In genomic region chr9:122875523-122875922, GRCh38 we compare ENCODE assay signal across 26 cellular contexts. TPM values are rescaled to one million over a fixed set of nuclear protein-coding genes. Genes with fewer than 3 reads are reported as not detected.
DNase-seq lines count a peak whose midpoint lies in the region; ATAC-seq and TF ChIP-seq lines count a peak whose summit lies in the region.
"Had no signal": no experiment of that assay in that cellular context is flagged by ENCODE, and none has a peak within 500 bp of the region (broad histone marks: within the 10 kb centered on the region; RNA-seq: fewer than 3 reads in every experiment).

No MANE protein-coding gene starts in this region.

- CTCF ChIA-PET in CD4-positive, alpha-beta memory T cell (lab: Charles Lee; ENCODE audit: partially characterized antibody): interaction anchor here (1.0 kb wide), 1 partner anchor 13 kb away, joined by 3 read pairs; no protein-coding TSS in a partner anchor
- CTCF ChIA-PET in activated CD8-positive, alpha-beta T cell treated with anti-CD3 and anti-CD28 coated beads, Interleukin-2, amount 10 ng/mL, durations not matched to agents 7 days and 5 days (lab: Charles Lee): interaction anchor here (1.5 kb wide), 1 partner anchor 13 kb away, joined by 4 read pairs; no protein-coding TSS in a partner anchor

- no peak for ATAC-seq in activated CD8-positive, alpha-beta T cell treated with anti-CD3 and anti-CD28 coated beads, Interleukin-2, amount 10 ng/mL, durations not matched to agents 7 days and 5 days
- ATAC-seq in natural killer cell treated with Interleukin-12 subunit alpha and Interleukin-12 subunit beta and Interleukin-15 and Interleukin-18, amount 100 ng/mL, for 72 hours: no peak
- ATAC-seq: esophagus mucosa, foreskin keratinocyte, left colon, SK-N-SH treated with all-trans-retinoic acid at 6 μM for 48 hours had no signal

- no peaks in the 10 kb centered on the region for H3K4me1 ChIP-seq in CD4-positive, alpha-beta memory T cell (ENCODE audit: insufficient read depth, low read length)
- no peaks in the 10 kb centered on the region for H3K4me1 ChIP-seq in stomach
- H3K4me1 ChIP-seq: foreskin keratinocyte, parathyroid adenoma, right atrium auricular region, tibial artery had no signal

- no peak overlapping the region for H3K27ac ChIP-seq in CD4-positive, alpha-beta memory T cell (ENCODE audit: low read depth, low read length)
- no peak overlapping the region for H3K27ac ChIP-seq in stomach
- H3K27ac ChIP-seq: foreskin keratinocyte, parathyroid adenoma, right atrium auricular region, tibial artery had no signal

- peaks cover 0 to 13% (median 3%) of the 10 kb centered on the region in 4 donors for H3K4me1 Mint-ChIP-seq in CD4-positive, alpha-beta memory T cell
- H3K4me1 Mint-ChIP-seq in activated CD8-positive, alpha-beta T cell treated with anti-CD3 and anti-CD28 coated beads, Interleukin-2, amount 10 ng/mL, durations not matched to agents 7 days and 5 days (ENCODE audit: low read depth): no peaks in the 10 kb centered on the region
- H3K4me1 Mint-ChIP-seq in natural killer cell treated with Interleukin-12 subunit alpha and Interleukin-12 subunit beta and Interleukin-15 and Interleukin-18, amount 100 ng/mL, for 72 hours (ENCODE audit: low read depth in 2 of 2): peaks cover 4 to 13% of the 10 kb centered on the region in 2 donors

- POLR2A ChIA-PET in CD4-positive, alpha-beta memory T cell (lab: Charles Lee; ENCODE audit: partially characterized antibody): interaction anchor here (1.0 kb wide), 1 partner anchor 37 kb away, joined by 3 read pairs; the partner anchor contains the start of gene ZBTB6
- POLR2A ChIA-PET in activated CD8-positive, alpha-beta T cell treated with anti-CD3 and anti-CD28 coated beads, Interleukin-2, amount 10 ng/mL, durations not matched to agents 7 days and 5 days (lab: Charles Lee): interaction anchor here (1.0 kb wide), 1 partner anchor 22 kb away, joined by 3 read pairs; no protein-coding TSS in a partner anchor

- H3K4me3 ChIP-seq in CD4-positive, alpha-beta memory T cell (ENCODE audit: low read length in 2 of 2): no peak overlapping the region
- H3K4me3 ChIP-seq in stomach: no peak overlapping the region
- H3K4me3 ChIP-seq: right atrium auricular region, tibial artery had no signal

- no peak for TF ChIP-seq POLR2A in stomach (IDR thresholded peaks at IDR 0.05)

- H3K36me3 Mint-ChIP-seq in CD4-positive, alpha-beta memory T cell: peaks cover 54 to 70% of the 10 kb centered on the region in 2 donors
- H3K36me3 Mint-ChIP-seq in activated CD8-positive, alpha-beta T cell treated with anti-CD3 and anti-CD28 coated beads, Interleukin-2, amount 10 ng/mL, durations not matched to agents 7 days and 5 days (ENCODE audit: low read depth): peaks cover 58% of the 10 kb centered on the region
- H3K36me3 Mint-ChIP-seq in natural killer cell treated with Interleukin-12 subunit alpha and Interleukin-12 subunit beta and Interleukin-15 and Interleukin-18, amount 100 ng/mL, for 72 hours: peaks cover 29% of the 10 kb centered on the region

- no peak overlapping the region for H3K4me3 Mint-ChIP-seq in CD4-positive, alpha-beta memory T cell
- no peak overlapping the region for H3K4me3 Mint-ChIP-seq in activated CD8-positive, alpha-beta T cell treated with anti-CD3 and anti-CD28 coated beads, Interleukin-2, amount 10 ng/mL, durations not matched to agents 7 days and 5 days
- no peak overlapping the region for H3K4me3 Mint-ChIP-seq in natural killer cell treated with Interleukin-12 subunit alpha and Interleukin-12 subunit beta and Interleukin-15 and Interleukin-18, amount 100 ng/mL, for 72 hours
- H3K4me3 Mint-ChIP-seq: T-helper 2 cell treated with Interferon-gamma antibody and Interleukin-4, amounts not matched to agents 5 μg/mL and 100 μg/mL, for 36 hours had no signal

- DNase-seq in CD4-positive, alpha-beta memory T cell: no peak
- DNase-seq in GM13977 (ENCODE audit: low spot score): peak; percentile 31
- DNase-seq in activated CD8-positive, alpha-beta T cell treated with anti-CD3 and anti-CD28 coated beads, Interleukin-2, amount 10 ng/mL, durations not matched to agents 7 days and 5 days: no peak
- no peak for DNase-seq in natural killer cell treated with Interleukin-12 subunit alpha and Interleukin-12 subunit beta and Interleukin-15 and Interleukin-18, amount 100 ng/mL, for 72 hours (ENCODE audit: low spot score)
- DNase-seq in stomach: no peak
- DNase-seq in stimulated activated naive CD4-positive, alpha-beta T cell treated with Interleukin-2 at 50 U/mL for 16 hours (lab: John Stamatoyannopoulos, UW): no peak
- no peak for DNase-seq in anterior cingulate cortex (lab: John Stamatoyannopoulos, UW)
- DNase-seq: activated CD8-positive, alpha-beta memory T cell treated with anti-CD3 and anti-CD28 coated beads, Interleukin-2, amount 50 U/mL, for 48 hours; activated gamma-delta T cell treated with Interleukin-2 at 50 U/mL for 16 hours; amygdala; cortex of kidney; DMS53; foreskin keratinocyte; GDM1; Kasumi-1; left colon; NCI-H1092; NCI-H187; NCI-H526 treated with DMSO at 0.1 percent for 48 hours; stimulated activated naive CD4-positive, alpha-beta T cell; tibial artery had no signal

- peaks cover 55% of the 10 kb centered on the region for H3K36me3 ChIP-seq in CD4-positive, alpha-beta memory T cell (ENCODE audit: insufficient read depth, low read length)
- H3K36me3 ChIP-seq in stomach: peaks cover 74 to 100% (median 99%) of the 10 kb centered on the region in 4 donors

- H3K27ac Mint-ChIP-seq in CD4-positive, alpha-beta memory T cell: peak overlapping the region in 5 of 7 donors; percentile 13 to 76 (median 24)
- peak overlapping the region; percentile 27 for H3K27ac Mint-ChIP-seq in activated CD8-positive, alpha-beta T cell treated with anti-CD3 and anti-CD28 coated beads, Interleukin-2, amount 10 ng/mL, durations not matched to agents 7 days and 5 days
- H3K27ac Mint-ChIP-seq in natural killer cell treated with Interleukin-12 subunit alpha and Interleukin-12 subunit beta and Interleukin-15 and Interleukin-18, amount 100 ng/mL, for 72 hours: peak overlapping the region; percentile 2 to 14

- no peaks in the 10 kb centered on the region for H3K9me3 Mint-ChIP-seq in CD4-positive, alpha-beta memory T cell
- H3K9me3 Mint-ChIP-seq in activated CD8-positive, alpha-beta T cell treated with anti-CD3 and anti-CD28 coated beads, Interleukin-2, amount 10 ng/mL, durations not matched to agents 7 days and 5 days (ENCODE audit: insufficient read depth): no peaks in the 10 kb centered on the region
- H3K9me3 Mint-ChIP-seq in natural killer cell treated with Interleukin-12 subunit alpha and Interleukin-12 subunit beta and Interleukin-15 and Interleukin-18, amount 100 ng/mL, for 72 hours: no peaks in the 10 kb centered on the region
- H3K9me3 Mint-ChIP-seq: T-helper 2 cell treated with Interferon-gamma antibody and Interleukin-4, amounts not matched to agents 5 μg/mL and 100 μg/mL, for 36 hours had no signal

- H3K27me3 ChIP-seq in CD4-positive, alpha-beta memory T cell (ENCODE audit: insufficient read depth, low read length): no peaks in the 10 kb centered on the region
- H3K27me3 ChIP-seq in stomach: no peaks in the 10 kb centered on the region
- H3K27me3 ChIP-seq: foreskin keratinocyte, right atrium auricular region, tibial artery had no signal

- WGBS in stomach, 5 donors: 83 to 89% (median 86%) methylated on average over 1 of the region's 1 CpG

- in situ Hi-C loops in GM13977 (cut with MboI; ENCODE audit: low pct_unique_long_range_greater_than_20kb, low sequenced_read_pairs, unreplicated experiment): no loop called here

- H3K27me3 Mint-ChIP-seq in CD4-positive, alpha-beta memory T cell: no peaks in the 10 kb centered on the region
- no peaks in the 10 kb centered on the region for H3K27me3 Mint-ChIP-seq in activated CD8-positive, alpha-beta T cell treated with anti-CD3 and anti-CD28 coated beads, Interleukin-2, amount 10 ng/mL, durations not matched to agents 7 days and 5 days (ENCODE audit: low read depth)
- H3K27me3 Mint-ChIP-seq in natural killer cell treated with Interleukin-12 subunit alpha and Interleukin-12 subunit beta and Interleukin-15 and Interleukin-18, amount 100 ng/mL, for 72 hours: no peaks in the 10 kb centered on the region

- intact Hi-C loops in CD4-positive, alpha-beta memory T cell (cut with micrococcal nuclease): no loop called here
- intact Hi-C loops in stomach (cut with DNase I; ENCODE audit: low total_unique reads): no loop called here

- TF ChIP-seq CTCF in GM13977 (IDR thresholded peaks at IDR 0.05; ENCODE audit: extremely low read depth, insufficient read depth, missing control alignments): no peak
- TF ChIP-seq CTCF in stomach (IDR thresholded peaks at IDR 0.05): no peak

- TF ChIP-seq EP300 in stomach (IDR thresholded peaks at IDR 0.05): no peak

- no peaks in the 10 kb centered on the region for H3K9me3 ChIP-seq in CD4-positive, alpha-beta memory T cell (ENCODE audit: control insufficient read depth in 1 of 2, low read length in 2 of 2)
- no peaks in the 10 kb centered on the region for H3K9me3 ChIP-seq in stomach
- H3K9me3 ChIP-seq: right atrium auricular region, tibial artery had no signal

RNA-seq across cellular contexts. Expression of gene RC3H2, which starts 29.6 kb away (rescaled TPM):
- total RNA-seq in CD4-positive, alpha-beta memory T cell: 10 to 100 TPM; 66.6 to 70.7 TPM
- polyA plus RNA-seq in CD4-positive, alpha-beta memory T cell: 10 to 100 TPM; 18.7 to 27.4 TPM
- total RNA-seq in activated CD8-positive, alpha-beta T cell treated with anti-CD3 and anti-CD28 coated beads, Interleukin-2, amount 10 ng/mL, durations not matched to agents 7 days and 5 days: 10 to 100 TPM; 40.3 to 43.6 TPM
- 10 to 100 TPM; 45.0 to 57.3 TPM for total RNA-seq in natural killer cell treated with Interleukin-12 subunit alpha and Interleukin-12 subunit beta and Interleukin-15 and Interleukin-18, amount 100 ng/mL, for 72 hours
- total RNA-seq in stomach: 10 to 100 TPM; 18.8 to 66.3 (median 28.1) TPM
- polyA plus RNA-seq in stomach: 10 to 100 TPM in 1 of 3 donors, 1 to 10 TPM in 2; 5.8 to 13.4 (median 9.2) TPM

RNA-seq across cellular contexts. Expression of gene ZBTB6, which starts 37.6 kb away (rescaled TPM):
- 10 to 100 TPM; 20.2 to 20.5 TPM for total RNA-seq in CD4-positive, alpha-beta memory T cell
- 1 to 10 TPM; 2.5 to 2.9 TPM for polyA plus RNA-seq in CD4-positive, alpha-beta memory T cell
- total RNA-seq in activated CD8-positive, alpha-beta T cell treated with anti-CD3 and anti-CD28 coated beads, Interleukin-2, amount 10 ng/mL, durations not matched to agents 7 days and 5 days: 1 to 10 TPM; 9.1 to 9.3 TPM
- total RNA-seq in natural killer cell treated with Interleukin-12 subunit alpha and Interleukin-12 subunit beta and Interleukin-15 and Interleukin-18, amount 100 ng/mL, for 72 hours: 10 to 100 TPM in 1 of 2 donors, 1 to 10 TPM in 1; 7.0 to 13.3 TPM
- total RNA-seq in stomach: 10 to 100 TPM in 2 of 5 donors, 1 to 10 TPM in 3; 2.9 to 21.3 (median 6.4) TPM
- 1 to 10 TPM; 2.3 to 4.9 (median 3.1) TPM for polyA plus RNA-seq in stomach

RNA-seq across cellular contexts. Expression of gene PDCL, which starts 47.1 kb away (rescaled TPM):
- 10 to 100 TPM; 16.5 to 18.1 TPM for total RNA-seq in CD4-positive, alpha-beta memory T cell
- polyA plus RNA-seq in CD4-positive, alpha-beta memory T cell: 10 to 100 TPM; 10.4 to 12.1 TPM
- total RNA-seq in activated CD8-positive, alpha-beta T cell treated with anti-CD3 and anti-CD28 coated beads, Interleukin-2, amount 10 ng/mL, durations not matched to agents 7 days and 5 days: 10 to 100 TPM; 25.9 to 27.3 TPM
- total RNA-seq in natural killer cell treated with Interleukin-12 subunit alpha and Interleukin-12 subunit beta and Interleukin-15 and Interleukin-18, amount 100 ng/mL, for 72 hours: 10 to 100 TPM; 22.2 to 23.2 TPM
- 10 to 100 TPM in 3 of 5 donors, 1 to 10 TPM in 2; 5.8 to 35.4 (median 11.6) TPM for total RNA-seq in stomach
- 10 to 100 TPM in 1 of 3 donors, 1 to 10 TPM in 2; 5.5 to 11.8 (median 10.0) TPM for polyA plus RNA-seq in stomach

RNA-seq across cellular contexts. Expression of gene ZBTB26, which starts 55.8 kb away (rescaled TPM):
- 10 to 100 TPM; 10.5 to 10.9 TPM for total RNA-seq in CD4-positive, alpha-beta memory T cell
- polyA plus RNA-seq in CD4-positive, alpha-beta memory T cell: 1 to 10 TPM; 1.4 TPM
- 1 to 10 TPM; 6.6 to 7.1 TPM for total RNA-seq in activated CD8-positive, alpha-beta T cell treated with anti-CD3 and anti-CD28 coated beads, Interleukin-2, amount 10 ng/mL, durations not matched to agents 7 days and 5 days
- total RNA-seq in natural killer cell treated with Interleukin-12 subunit alpha and Interleukin-12 subunit beta and Interleukin-15 and Interleukin-18, amount 100 ng/mL, for 72 hours: 1 to 10 TPM; 5.1 to 7.5 TPM
- total RNA-seq in stomach: 10 to 100 TPM in 3 of 5 donors, 1 to 10 TPM in 2; 5.2 to 14.7 (median 11.0) TPM
- 1 to 10 TPM; 1.5 to 4.3 (median 3.2) TPM for polyA plus RNA-seq in stomach
